8 cellular contexts compared by ENCODE assay signal in genomic region chr19:6278740-6279619, GRCh38. TPM values are rescaled to one million over a fixed set of nuclear protein-coding genes. Genes with fewer than 3 reads are reported as not detected.
DNase-seq lines count a peak whose midpoint lies in the region; ATAC-seq and TF ChIP-seq lines count a peak whose summit lies in the region.

No MANE protein-coding gene starts in this region.

- H3K36me3 Mint-ChIP-seq in activated naive CD8-positive, alpha-beta T cell treated with anti-CD3 and anti-CD28 coated beads, Interleukin-2, amount 10 ng/mL, durations not matched to agents 7 days and 5 days = peaks cover 10% of the 10 kb centered on the region

- H3K4me1 Mint-ChIP-seq in activated naive CD8-positive, alpha-beta T cell treated with anti-CD3 and anti-CD28 coated beads, Interleukin-2, amount 10 ng/mL, durations not matched to agents 7 days and 5 days = peaks cover 23% of the 10 kb centered on the region

- ATAC-seq in activated naive CD8-positive, alpha-beta T cell treated with anti-CD3 and anti-CD28 coated beads, Interleukin-2, amount 10 ng/mL, durations not matched to agents 7 days and 5 days (ENCODE audit: low read depth) = no peak
- no peak for ATAC-seq in GM18519 (IDR thresholded peaks at IDR 0.05; ENCODE audit: low FRiP score, unreplicated experiment)

- H3K9me3 ChIP-seq in BLaER1 = peaks cover 18% of the 10 kb centered on the region
- no peaks in the 10 kb centered on the region for H3K9me3 ChIP-seq in thymus (ENCODE audit: control insufficient read depth)

- DNase-seq in HK-2 (ENCODE audit: unreplicated experiment) = peak; percentile 16
- DNase-seq in activated naive CD8-positive, alpha-beta T cell treated with anti-CD3 and anti-CD28 coated beads, Interleukin-2, amount 10 ng/mL, durations not matched to agents 7 days and 5 days = peak; percentile 52
- DNase-seq in kidney epithelial cell (ENCODE audit: low read depth) = no peak
- no peak for DNase-seq in NCI-H1105 (lab: John Stamatoyannopoulos, UW)
- DNase-seq in NCI-H146 (lab: John Stamatoyannopoulos, UW) = no peak

- H3K9ac ChIP-seq in BLaER1 = peak overlapping the region; percentile 94

- peak overlapping the region; percentile 93 for H3K27ac ChIP-seq in BLaER1
- peak overlapping the region; percentile 79 for H3K27ac ChIP-seq in thymus (ENCODE audit: low read depth)

- H3K36me3 ChIP-seq in BLaER1 (peaks cover 42% of the 10 kb centered on the region), kidney epithelial cell (ENCODE audit: control insufficient read depth, insufficient read depth, low read length) (no peaks in the 10 kb centered on the region), thymus (ENCODE audit: control insufficient read depth, insufficient read depth) (peaks cover 4% of the 10 kb centered on the region)

- H3K4me2 ChIP-seq in BLaER1 = peak overlapping the region; percentile 96

- POLR2A ChIA-PET in activated naive CD8-positive, alpha-beta T cell treated with anti-CD3 and anti-CD28 coated beads, Interleukin-2, amount 10 ng/mL, durations not matched to agents 7 days and 5 days (lab: Charles Lee) = no interaction called here

- 17% methylated on average over 36 of the region's 36 CpGs for WGBS in thymus

- H3K27me3 ChIP-seq in BLaER1 (no peaks in the 10 kb centered on the region), kidney epithelial cell (ENCODE audit: control insufficient read depth, insufficient read depth, low read length) (no peaks in the 10 kb centered on the region), thymus (ENCODE audit: control insufficient read depth, insufficient read depth) (no peaks in the 10 kb centered on the region)

- H3K9me3 Mint-ChIP-seq in activated naive CD8-positive, alpha-beta T cell treated with anti-CD3 and anti-CD28 coated beads, Interleukin-2, amount 10 ng/mL, durations not matched to agents 7 days and 5 days = peaks cover 4% of the 10 kb centered on the region

- TF ChIP-seq CTCF in kidney epithelial cell (IDR thresholded peaks at IDR 0.05; ENCODE audit: insufficient read depth, low read length, poor library complexity, severe bottlenecking) = no peak

- H3K4me3 ChIP-seq in BLaER1 (peak overlapping the region; percentile 97), kidney epithelial cell (ENCODE audit: low read depth, low read length) (peak overlapping the region; percentile 61), thymus (ENCODE audit: low read length) (peak overlapping the region; percentile 86)

- H3K4me1 ChIP-seq in BLaER1 (peaks cover 51% of the 10 kb centered on the region), thymus (ENCODE audit: control insufficient read depth, insufficient read depth, low read length) (peaks cover 8% of the 10 kb centered on the region)

- peak overlapping the region; percentile 93 for H3K27ac Mint-ChIP-seq in activated naive CD8-positive, alpha-beta T cell treated with anti-CD3 and anti-CD28 coated beads, Interleukin-2, amount 10 ng/mL, durations not matched to agents 7 days and 5 days

- peaks cover 54% of the 10 kb centered on the region for H4K20me1 ChIP-seq in BLaER1

- peak overlapping the region; percentile 98 for H3K4me3 Mint-ChIP-seq in activated naive CD8-positive, alpha-beta T cell treated with anti-CD3 and anti-CD28 coated beads, Interleukin-2, amount 10 ng/mL, durations not matched to agents 7 days and 5 days

- peaks cover 7% of the 10 kb centered on the region for H3K27me3 Mint-ChIP-seq in activated naive CD8-positive, alpha-beta T cell treated with anti-CD3 and anti-CD28 coated beads, Interleukin-2, amount 10 ng/mL, durations not matched to agents 7 days and 5 days

RNA-seq across cellular contexts. Expression of gene MLLT1, which starts 0.8 kb away (rescaled TPM):
- total RNA-seq in activated naive CD8-positive, alpha-beta T cell treated with anti-CD3 and anti-CD28 coated beads, Interleukin-2, amount 10 ng/mL, durations not matched to agents 7 days and 5 days = 10 to 100 TPM; 37.8 to 42.1 TPM
- total RNA-seq in kidney epithelial cell = 23.1 and 27.6 TPM in 2 replicates
- 24.7 TPM for polyA plus RNA-seq in thymus

RNA-seq across cellular contexts. Expression of gene ACER1, which starts 54.4 kb away (rescaled TPM):
- under 1 TPM; 0.54 to 0.55 TPM for total RNA-seq in activated naive CD8-positive, alpha-beta T cell treated with anti-CD3 and anti-CD28 coated beads, Interleukin-2, amount 10 ng/mL, durations not matched to agents 7 days and 5 days
- total RNA-seq in kidney epithelial cell = not detected in 2 replicates
- 2.8 TPM for polyA plus RNA-seq in thymus

Comparison
In these comparisons a context has a peak if more than half of its experiments do, and no peak if none do; other contexts are left out.
1. DNase-seq: peak in HK-2 (single experiment) and activated naive CD8-positive, alpha-beta T cell treated with anti-CD3 and anti-CD28 coated beads, Interleukin-2, amount 10 ng/mL, durations not matched to agents 7 days and 5 days (single experiment); none in kidney epithelial cell (single experiment), NCI-H1105 (single experiment) and NCI-H146 (single experiment).
2. Peak in every context shown above with its lines, with median percentiles within 50 percentile points of each other: H3K4me3 ChIP-seq.